Comparison of ENCODE assay signal across 35 cellular contexts in the genomic region with DNA sequence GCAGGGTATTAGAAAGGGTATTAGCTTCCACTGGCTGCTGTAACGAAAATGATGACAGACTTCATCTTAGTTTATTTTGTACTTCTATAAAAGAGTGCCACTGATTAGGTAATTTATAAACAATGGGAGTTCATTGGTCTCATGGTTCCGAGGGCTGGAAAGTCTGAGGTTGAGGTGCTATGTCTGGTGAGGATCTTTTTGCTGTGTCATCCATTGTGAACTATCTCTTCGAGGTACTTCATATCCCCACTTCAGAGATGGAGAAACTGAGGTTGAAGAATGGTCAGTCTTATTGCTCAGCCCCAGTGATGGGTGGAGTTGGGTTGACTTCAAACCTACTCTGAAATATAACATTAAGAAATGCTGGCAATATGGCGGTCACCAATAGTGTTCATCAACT. TPM values are rescaled to one million over a fixed set of nuclear protein-coding genes. Genes with fewer than 3 reads are reported as not detected.
"Had no signal": no experiment of that assay in that cellular context is flagged by ENCODE, and none has a peak within 500 bp of the region (broad histone marks: within the 10 kb centered on the region; RNA-seq: fewer than 3 reads in every experiment).

No MANE protein-coding gene starts in this region.

- H3K4me3 ChIP-seq: ovary, psoas muscle, skin epidermis, smooth muscle cell, spleen, suprapubic skin, testis, tibial artery, transverse colon, upper lobe of right lung, uterus had no signal

- H3K9ac ChIP-seq: parathyroid adenoma had no signal

- H3K27me3 ChIP-seq: neutrophil, ovary, spleen, suprapubic skin, testis, tibial artery, transverse colon, upper lobe of right lung, uterus had no signal

- H3K27ac ChIP-seq: neutrophil, ovary, parathyroid adenoma, psoas muscle, skin epidermis, spleen, suprapubic skin, testis, tibial artery, transverse colon, upper lobe of right lung, uterus had no signal

- H3K4me1 Mint-ChIP-seq: naive thymus-derived CD8-positive, alpha-beta T cell; nephron progenitor cell; neural crest cell; stimulated activated memory B cell treated with anti-CD40 and anti-IgM and Interleukin-4, amounts not matched to agents 10 μg/mL and 1 μg/mL and 100 μg/mL, for 72 hours; stimulated activated naive CD8-positive, alpha-beta T cell treated with anti-CD3 and anti-CD28 coated beads, Interleukin-15, amount 100 ng/mL, for 72 hours had no signal

- H3K4me3 Mint-ChIP-seq: naive thymus-derived CD8-positive, alpha-beta T cell; natural killer cell treated with Interleukin-12 subunit alpha and Interleukin-12 subunit beta and Interleukin-15 and Interleukin-18, amount 100 ng/mL, for 72 hours; nephron progenitor cell; neural crest cell; stimulated activated memory B cell treated with anti-CD40 and anti-IgM and Interleukin-4, amounts not matched to agents 10 μg/mL and 1 μg/mL and 100 μg/mL, for 72 hours; stimulated activated naive CD8-positive, alpha-beta T cell treated with anti-CD3 and anti-CD28 coated beads, Interleukin-15, amount 100 ng/mL, for 72 hours; type B pancreatic cell had no signal

- H3K27me3 Mint-ChIP-seq: stimulated activated naive CD8-positive, alpha-beta T cell treated with anti-CD3 and anti-CD28 coated beads, Interleukin-15, amount 100 ng/mL, for 72 hours had no signal

- H2AFZ ChIP-seq: parathyroid adenoma had no signal

- H3K27ac Mint-ChIP-seq: natural killer cell treated with Interleukin-12 subunit alpha and Interleukin-12 subunit beta and Interleukin-15 and Interleukin-18, amount 100 ng/mL, for 72 hours; nephron progenitor cell; stimulated activated memory B cell treated with anti-CD40 and anti-IgM and Interleukin-4, amounts not matched to agents 10 μg/mL and 1 μg/mL and 100 μg/mL, for 72 hours; stimulated activated naive CD8-positive, alpha-beta T cell treated with anti-CD3 and anti-CD28 coated beads, Interleukin-15, amount 100 ng/mL, for 72 hours; type B pancreatic cell had no signal

- H3K9me3 Mint-ChIP-seq: nephron progenitor cell, type B pancreatic cell had no signal

- H3K79me2 ChIP-seq: parathyroid adenoma had no signal

- H3K36me3 Mint-ChIP-seq: naive thymus-derived CD8-positive, alpha-beta T cell; natural killer cell treated with Interleukin-12 subunit alpha and Interleukin-12 subunit beta and Interleukin-15 and Interleukin-18, amount 100 ng/mL, for 72 hours; stimulated activated memory B cell treated with anti-CD40 and anti-IgM and Interleukin-4, amounts not matched to agents 10 μg/mL and 1 μg/mL and 100 μg/mL, for 72 hours had no signal

- ATAC-seq: naive thymus-derived CD8-positive, alpha-beta T cell; natural killer cell treated with Interleukin-12 subunit alpha and Interleukin-12 subunit beta and Interleukin-15 and Interleukin-18, amount 100 ng/mL, for 72 hours; psoas muscle; right cardiac atrium; sciatic nerve; stimulated activated memory B cell treated with anti-CD40 and anti-IgM and Interleukin-4, amounts not matched to agents 10 μg/mL and 1 μg/mL and 100 μg/mL, for 72 hours; stimulated activated naive CD8-positive, alpha-beta T cell treated with anti-CD3 and anti-CD28 coated beads, Interleukin-15, amount 100 ng/mL, for 72 hours; stimulated activated naive CD8-positive, alpha-beta T cell treated with anti-CD3 and anti-CD28 coated beads, Interleukin-15, Interleukin-2, amounts not matched to agents 100 U/mL and 50 U/mL, for 24 hours; upper lobe of right lung had no signal

- DNase-seq: naive thymus-derived CD8-positive, alpha-beta T cell; nephron progenitor cell; nucleus accumbens; ovary; posterior cingulate gyrus; psoas muscle; right cardiac atrium; spleen; stimulated activated CD4-positive, alpha-beta T cell treated with anti-CD3 and anti-CD28 coated beads, Interleukin-12 subunit alpha, Interleukin-12 subunit beta, amount 100 ng/mL, for 4 hours; stimulated activated CD4-positive, alpha-beta T cell treated with anti-CD3 and anti-CD28 coated beads, Interleukin-1b, Interleukin-23, amount 100 ng/mL, for 48 hours; stimulated activated CD4-positive, alpha-beta T cell treated with anti-CD3 and anti-CD28 coated beads, Interleukin-4, amount 100 ng/mL, for 1 hour; stimulated activated CD4-positive, alpha-beta T cell treated with anti-CD3 and anti-CD28 coated beads, Interleukin-4, amount 100 ng/mL, for 4 hours; stimulated activated CD8-positive, alpha-beta memory T cell treated with anti-CD3 and anti-CD28 coated beads, Interleukin-4, amount 100 ng/mL, for 48 hours; stimulated activated naive CD4-positive, alpha-beta T cell; stimulated activated naive CD8-positive, alpha-beta T cell treated with anti-CD3 and anti-CD28 coated beads, Interleukin-15, amount 100 ng/mL, for 72 hours; stimulated activated naive CD8-positive, alpha-beta T cell treated with anti-CD3 and anti-CD28 coated beads, Interleukin-15, Interleukin-2, amounts not matched to agents 100 U/mL and 50 U/mL, for 24 hours; substantia nigra; testis; tibial artery; transverse colon; upper lobe of right lung; uterus had no signal

- H3K9me3 ChIP-seq: neutrophil, ovary, testis, transverse colon, upper lobe of right lung, uterus had no signal

- H3K4me2 ChIP-seq: smooth muscle cell had no signal

- H3K4me1 ChIP-seq: parathyroid adenoma, psoas muscle, spleen, suprapubic skin, testis, tibial artery, transverse colon, upper lobe of right lung, uterus had no signal

RNA-seq across cellular contexts. Expression of gene SHOX, which starts 53.7 kb away (rescaled TPM):
- total RNA-seq: naive thymus-derived CD8-positive, alpha-beta T cell; natural killer cell treated with Interleukin-12 subunit alpha and Interleukin-12 subunit beta and Interleukin-15 and Interleukin-18, amount 100 ng/mL, for 72 hours; progenitor cell of endocrine pancreas; psoas muscle; renal cortical epithelial cell; right cardiac atrium; smooth muscle cell; spleen; upper lobe of right lung; urinary bladder; uterus had no signal
- polyA plus RNA-seq: naive thymus-derived CD8-positive, alpha-beta T cell; ovary; right cardiac atrium; smooth muscle cell; spleen; urinary bladder had no signal
